In the genomic region with DNA sequence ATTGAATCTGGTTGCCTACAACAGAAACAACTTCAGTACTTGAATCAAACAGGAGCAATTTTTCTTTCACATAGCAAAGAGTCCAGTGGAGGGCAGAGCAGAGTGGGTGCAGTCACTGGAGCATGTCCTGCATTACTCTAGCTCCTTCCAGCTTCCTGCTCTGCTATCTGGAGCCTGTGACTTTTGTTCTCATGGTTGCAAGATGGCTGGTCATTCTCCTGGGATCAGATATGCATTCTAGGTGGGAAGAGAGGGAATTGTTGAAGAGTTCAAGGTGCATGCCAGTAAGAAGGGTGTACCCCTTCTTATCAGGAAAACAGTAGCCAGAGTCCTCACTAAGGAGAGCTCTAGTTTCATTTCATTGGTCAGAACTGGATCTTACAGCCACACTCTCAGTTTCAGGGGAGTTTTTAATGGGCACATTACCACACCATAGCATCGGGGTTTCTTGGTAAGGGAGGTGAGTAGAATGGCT, we compare ENCODE assay signal across 13 cellular contexts. TPM values are rescaled to one million over a fixed set of nuclear protein-coding genes. Genes with fewer than 3 reads are reported as not detected.
A peak's percentile ranks its signal among the peaks of the same experiment; 100 is the strongest.
DNase-seq lines count a peak whose midpoint lies in the region; ATAC-seq and TF ChIP-seq lines count a peak whose summit lies in the region.
"Had no signal": no experiment of that assay in that cellular context is flagged by ENCODE, and none has a peak within 500 bp of the region (broad histone marks: within the 10 kb centered on the region; RNA-seq: fewer than 3 reads in every experiment).

No MANE protein-coding gene starts in this region.

- CTCF ChIA-PET in GM10248 (lab: Yijun Ruan, JAX) = interaction anchor here (0.9 to 9.1 kb wide), 7 partner anchors 9 to 716 kb away, joined by 3 to 38 read pairs (median 6); a partner anchor contains a TSS

- ATAC-seq in GM19463 (IDR thresholded peaks at IDR 0.05; ENCODE audit: unreplicated experiment) (peak; percentile 89), HG03457 (IDR thresholded peaks at IDR 0.05; ENCODE audit: unreplicated experiment) (peak; percentile 71)
- ATAC-seq: naive thymus-derived CD8-positive, alpha-beta T cell had no signal

- H3K9me3 ChIP-seq in transverse colon (no peaks in the 10 kb centered on the region), spleen (no peaks in the 10 kb centered on the region)

- no peak overlapping the region for H3K4me3 ChIP-seq in transverse colon
- no peak overlapping the region for H3K4me3 ChIP-seq in spleen

- H3K27me3 ChIP-seq in transverse colon (no peaks in the 10 kb centered on the region), spleen (replicated peaks in 1 of 7) (no peaks in the 10 kb centered on the region)

- TF ChIP-seq CTCF in GM10248 (IDR thresholded peaks at IDR 0.05; ENCODE audit: control extremely low read depth, extremely low read depth, low read depth, missing control alignments) = no peak
- TF ChIP-seq CTCF in transverse colon (IDR thresholded peaks at IDR 0.05) = no peak
- no peak for TF ChIP-seq CTCF in spleen (IDR thresholded peaks at IDR 0.05 in 8 of 11, conservative IDR thresholded peaks at IDR 0.05 in 3 of 11)

- TF ChIP-seq EP300 in transverse colon (IDR thresholded peaks at IDR 0.05; ENCODE audit: low read depth) = no peak

- in situ Hi-C loops in transverse colon (cut with MboI; ENCODE audit: low pct_ligation_motif_present in 1 of 4, low pct_unique_long_range_greater_than_20kb in 1 of 4, low sequenced_read_pairs in 3 of 4) = no loop called here

- WGBS in transverse colon (ENCODE audit: low coverage in 1 of 2), 2 donors = 45 to 58% methylated on average over 1 of the region's 1 CpG
- 59 to 89% (median 79%) methylated on average over 1 of the region's 1 CpG for WGBS in spleen, 5 donors

- H3K27ac ChIP-seq in transverse colon = peak overlapping the region in 2 of 4 donors; percentile 55 to 74
- H3K27ac ChIP-seq in spleen = no peak overlapping the region

- H3K4me1 ChIP-seq in transverse colon (peaks cover 0 to 10% (median 2%) of the 10 kb centered on the region in 4 donors), spleen (peaks cover 0 to 22% (median 12%) of the 10 kb centered on the region in 6 donors)

- H3K36me3 ChIP-seq in transverse colon (no peaks in the 10 kb centered on the region), spleen (peaks cover 0 to 83% (median 17%) of the 10 kb centered on the region in 6 donors)

- POLR2A ChIA-PET in GM10248 (lab: Yijun Ruan, JAX) = no interaction called here

- DNase-seq in GM10248 (ENCODE audit: extremely low spot score) (peak; percentile 23), kidney tubule cell (ENCODE audit: low spot score) (peak; percentile 57), transverse colon (no peak), NCI-H1417 (lab: John Stamatoyannopoulos, UW) (no peak), spleen (no peak)
- DNase-seq in activated CD4-positive, CD25-positive, alpha-beta regulatory T cell (lab: John Stamatoyannopoulos, UW) = no peak
- DNase-seq: effector memory CD4-positive, alpha-beta T cell; hippocampal formation; naive thymus-derived CD8-positive, alpha-beta T cell; NCI-H1417 treated with DMSO at 0.1 percent for 48 hours; T-helper 2 cell had no signal

- intact Hi-C loops in transverse colon (cut with DNase I; ENCODE audit: low total_unique reads) = no loop called here
- intact Hi-C loops in spleen (cut with DNase I; ENCODE audit: low total_unique reads) = no loop called here

- TF ChIP-seq POLR2A in transverse colon (IDR thresholded peaks at IDR 0.05) (no peak), spleen (IDR thresholded peaks at IDR 0.05) (no peak)

RNA-seq across cellular contexts. Expression of a gene that starts 8.0 kb away (rescaled TPM):
- 100 to 1,000 TPM in 1 of 4 donors, 10 to 100 TPM in 3; 24.5 to 412 (median 31.2) TPM for total RNA-seq in transverse colon
- 10 to 100 TPM; 19.8 to 39.9 (median 22.6) TPM for total RNA-seq in spleen
- 10 to 100 TPM; 31.0 to 34.6 (median 33.1) TPM for polyA plus RNA-seq in spleen

RNA-seq across cellular contexts. Expression of a gene that starts 11.8 kb away (rescaled TPM):
- total RNA-seq in transverse colon = 10 to 100 TPM in 2 of 4 donors, 1 to 10 TPM in 2; 4.4 to 22.5 (median 13.1) TPM
- total RNA-seq in spleen = 10 to 100 TPM in 4 of 7 donors, 1 to 10 TPM in 3; 5.6 to 61.0 (median 15.7) TPM
- polyA plus RNA-seq in spleen = 1 to 10 TPM; 4.0 to 6.1 (median 4.2) TPM

Comparison
In these comparisons a context has a peak if more than half of its experiments do, and no peak if none do; other contexts are left out.
1. DNase-seq: peak in GM10248 (single experiment) and kidney tubule cell (single experiment); none in activated CD4-positive, CD25-positive, alpha-beta regulatory T cell (0 of 4), transverse colon (single experiment), NCI-H1417 (0 of 3) and spleen (single experiment).